In genomic region chr18:57026316-57026715, GRCh38 we compare ENCODE assay signal across 26 cellular contexts.
DNase-seq lines count a peak whose midpoint lies in the region; ATAC-seq and TF ChIP-seq lines count a peak whose summit lies in the region.
"Had no signal": no experiment of that assay in that cellular context is flagged by ENCODE, and none has a peak within 500 bp of the region (broad histone marks: within the 10 kb centered on the region; RNA-seq: fewer than 3 reads in every experiment).

No MANE protein-coding gene starts in this region.

- no peak for ATAC-seq in HG03378 (IDR thresholded peaks at IDR 0.05; ENCODE audit: unreplicated experiment)
- ATAC-seq: GM12878, T-helper 17 cell had no signal

- peaks cover 17% of the 10 kb centered on the region for H3K4me1 Mint-ChIP-seq in HFFc6 (ENCODE audit: low read depth)
- H3K4me1 Mint-ChIP-seq in glutamatergic neuron (ENCODE audit: low read depth, unreplicated experiment), result peaks cover 53% of the 10 kb centered on the region
- H3K4me1 Mint-ChIP-seq: activated naive CD8-positive, alpha-beta T cell treated with anti-CD3 and anti-CD28 coated beads, Interleukin-2, amount 10 ng/mL, durations not matched to agents 7 days and 5 days; T-helper 17 cell had no signal

- H3K9me3 Mint-ChIP-seq in HFFc6 (no peaks in the 10 kb centered on the region), glutamatergic neuron (ENCODE audit: unreplicated experiment) (peaks cover 11% of the 10 kb centered on the region)
- H3K9me3 Mint-ChIP-seq: activated naive CD8-positive, alpha-beta T cell treated with anti-CD3 and anti-CD28 coated beads, Interleukin-2, amount 10 ng/mL, durations not matched to agents 7 days and 5 days; CD14-positive monocyte; memory B cell had no signal

- H3K27ac ChIP-seq in tibial nerve, result no peak overlapping the region
- H3K27ac ChIP-seq: brain microvascular endothelial cell, epithelial cell of prostate, right lobe of liver, RWPE1, SK-N-MC had no signal

- no peaks in the 10 kb centered on the region for H3K27me3 ChIP-seq in tibial nerve
- H3K27me3 ChIP-seq: brain microvascular endothelial cell, right lobe of liver had no signal

- H3K27me3 Mint-ChIP-seq in HFFc6 (ENCODE audit: insufficient read depth) (no peaks in the 10 kb centered on the region; the same call in 1 of the 2 replicates), glutamatergic neuron (ENCODE audit: unreplicated experiment) (peaks cover 6% of the 10 kb centered on the region)
- H3K27me3 Mint-ChIP-seq: activated naive CD8-positive, alpha-beta T cell treated with anti-CD3 and anti-CD28 coated beads, Interleukin-2, amount 10 ng/mL, durations not matched to agents 7 days and 5 days; memory B cell; T-helper 17 cell had no signal

- no peak for TF ChIP-seq POLR2A in tibial nerve (IDR thresholded peaks at IDR 0.05)

- no peaks in the 10 kb centered on the region for H3K4me1 ChIP-seq in tibial nerve

- peaks cover 0 to 57% (median 8%) of the 10 kb centered on the region in 3 donors for H3K36me3 ChIP-seq in tibial nerve
- H3K36me3 ChIP-seq: brain microvascular endothelial cell, right lobe of liver had no signal

- no peak for TF ChIP-seq EP300 in tibial nerve (IDR thresholded peaks at IDR 0.05)

- no peak for TF ChIP-seq CTCF in HFFc6 (IDR thresholded peaks at IDR 0.05)
- TF ChIP-seq CTCF in glutamatergic neuron (IDR thresholded peaks at IDR 0.05; ENCODE audit: partially characterized antibody, unreplicated experiment), result no peak
- no peak for TF ChIP-seq CTCF in tibial nerve (IDR thresholded peaks at IDR 0.05)

- DNase-seq in EH (ENCODE audit: low read depth) (peak; percentile 27), HFFc6 (no peak), amniotic epithelial cell (ENCODE audit: low read depth) (peak; percentile 9), glutamatergic neuron (no peak), tibial nerve (ENCODE audit: low spot score in 2 of 2) (no peak), HPDE6-E6E7 (ENCODE audit: extremely low spot score) (no peak)
- DNase-seq in stimulated activated CD4-positive, alpha-beta T cell treated with anti-CD3 and anti-CD28 coated beads, Interleukin-12 subunit alpha, Interleukin-12 subunit beta, amount 100 ng/mL, for 4 hours, result no peak
- DNase-seq: activated CD4-positive, alpha-beta T cell treated with anti-CD3 and anti-CD28 coated beads for 1 hour; activated gamma-delta T cell; activated naive CD8-positive, alpha-beta T cell treated with anti-CD3 and anti-CD28 coated beads, Interleukin-2, amount 10 ng/mL, durations not matched to agents 7 days and 5 days; activated T-cell treated with anti-CD3 and anti-CD28 coated beads for 4 hours; brain microvascular endothelial cell; Calu3; NCI-H2081 treated with DMSO at 0.1 percent for 48 hours; NCI-H226; posterior cingulate gyrus; right lobe of liver; stimulated activated naive CD4-positive, alpha-beta T cell; T-helper 17 cell had no signal

- 97% methylated on average over 2 of the region's 2 CpGs for WGBS in tibial nerve, 2 donors

- H3K36me3 Mint-ChIP-seq in HFFc6 (ENCODE audit: low read depth) (peaks cover 4% of the 10 kb centered on the region), glutamatergic neuron (ENCODE audit: unreplicated experiment) (no peaks in the 10 kb centered on the region)

- H3K4me3 ChIP-seq in tibial nerve, result no peak overlapping the region
- H3K4me3 ChIP-seq: GM12878, right lobe of liver, SK-N-MC had no signal

- no peak overlapping the region for H3K4me3 Mint-ChIP-seq in HFFc6
- H3K4me3 Mint-ChIP-seq in glutamatergic neuron (ENCODE audit: unreplicated experiment), result peak overlapping the region; percentile 65
- H3K4me3 Mint-ChIP-seq: activated naive CD8-positive, alpha-beta T cell treated with anti-CD3 and anti-CD28 coated beads, Interleukin-2, amount 10 ng/mL, durations not matched to agents 7 days and 5 days; CD14-positive monocyte; memory B cell; T-helper 17 cell had no signal

- peak overlapping the region; percentile 28 for H3K27ac Mint-ChIP-seq in HFFc6
- H3K27ac Mint-ChIP-seq in glutamatergic neuron (ENCODE audit: unreplicated experiment), result peak overlapping the region; percentile 93
- H3K27ac Mint-ChIP-seq: activated naive CD8-positive, alpha-beta T cell treated with anti-CD3 and anti-CD28 coated beads, Interleukin-2, amount 10 ng/mL, durations not matched to agents 7 days and 5 days; memory B cell; T-helper 17 cell had no signal

- H3K9me3 ChIP-seq in tibial nerve, result no peaks in the 10 kb centered on the region
- H3K9me3 ChIP-seq: right lobe of liver had no signal

Comparison
In these comparisons a context has a peak if more than half of its experiments do, and no peak if none do; other contexts are left out.
1. DNase-seq: peak in EH (single experiment) and amniotic epithelial cell (single experiment); none in HFFc6 (single experiment), glutamatergic neuron (single experiment), stimulated activated CD4-positive, alpha-beta T cell treated with anti-CD3 and anti-CD28 coated beads, Interleukin-12 subunit alpha, Interleukin-12 subunit beta, amount 100 ng/mL, for 4 hours (single experiment), tibial nerve (0 of 2) and HPDE6-E6E7 (single experiment).